22 cellular contexts compared by ENCODE assay signal in genomic region chr18:57347784-57348183, GRCh38. TPM values are rescaled to one million over a fixed set of nuclear protein-coding genes. Genes with fewer than 3 reads are reported as not detected.
"Had no signal": no experiment of that assay in that cellular context is flagged by ENCODE, and none has a peak within 500 bp of the region (broad histone marks: within the 10 kb centered on the region; RNA-seq: fewer than 3 reads in every experiment).

No MANE protein-coding gene starts in this region.

- H3K27ac ChIP-seq: HL-60, SJSA1, SK-N-MC had no signal

- H3K9me3 ChIP-seq: SJSA1 had no signal

- H3K4me1 ChIP-seq: SJSA1 had no signal

- DNase-seq: KBM-7, MV-4-11, NCI-H1048, NCI-H1105, NCI-H1417, NCI-H1436 treated with DMSO at 0.1 percent for 48 hours, NCI-H187, NCI-H2029, NCI-H2081 treated with DMSO at 0.1 percent for 48 hours, NCI-H2227 treated with DMSO at 0.1 percent for 48 hours, NCI-H524, NCI-H526 treated with DMSO at 0.1 percent for 48 hours, NCI-H748 treated with DMSO at 0.1 percent for 48 hours, Right ventricle myocardium superior, RPMI8226, SIG-M5 had no signal

- H3K4me3 ChIP-seq: SJSA1, SK-N-MC had no signal

- H3K36me3 ChIP-seq: SJSA1 had no signal

RNA-seq across cellular contexts. Expression of gene ST8SIA3, which starts 4.6 kb away (rescaled TPM):
- total RNA-seq: LHCN-M2, MCF 10A, NCI-H460, Right ventricle myocardium superior, SJSA1 had no signal
